In genomic region chr12:26269554-26270284, GRCh38 we compare ENCODE assay signal across 16 cellular contexts.
A peak's percentile ranks its signal among the peaks of the same experiment; 100 is the strongest.
DNase-seq lines count a peak whose midpoint lies in the region; ATAC-seq and TF ChIP-seq lines count a peak whose summit lies in the region.
"Had no signal": no experiment of that assay in that cellular context is flagged by ENCODE, and none has a peak within 500 bp of the region (broad histone marks: within the 10 kb centered on the region; RNA-seq: fewer than 3 reads in every experiment).

No MANE protein-coding gene starts in this region.

- intact Hi-C loops in Calu3 (cut with micrococcal nuclease; ENCODE audit: unreplicated experiment) = loop anchor here (5.0 kb wide), 1 partner anchor 133 kb away; no protein-coding TSS in a partner anchor
- intact Hi-C loops in Panc1 (cut with micrococcal nuclease; ENCODE audit: unreplicated experiment) = loop anchor here (5.0 kb wide), 1 partner anchor 72 kb away; the partner anchor contains the start of gene SSPN
- intact Hi-C loops in left ventricle myocardium superior (cut with micrococcal nuclease) = no loop called here

- H3K4me2 ChIP-seq in neural progenitor cell = no peak overlapping the region
- H3K4me2 ChIP-seq: PC-9 had no signal

- no peaks in the 10 kb centered on the region for H3K9me3 Mint-ChIP-seq in Calu3 (ENCODE audit: low read depth, unreplicated experiment)
- H3K9me3 Mint-ChIP-seq in neural progenitor cell = no peaks in the 10 kb centered on the region
- H3K9me3 Mint-ChIP-seq: CD4-positive, CD25-positive, alpha-beta regulatory T cell; IgD-negative memory B cell had no signal

- peaks cover 27% of the 10 kb centered on the region for H3K36me3 Mint-ChIP-seq in Calu3 (ENCODE audit: insufficient read depth, unreplicated experiment)
- no peaks in the 10 kb centered on the region for H3K36me3 Mint-ChIP-seq in neural progenitor cell
- H3K36me3 Mint-ChIP-seq: CD4-positive, CD25-positive, alpha-beta regulatory T cell had no signal

- ATAC-seq in Panc1 (no peak), left ventricle myocardium superior (peak; percentile 61), HG03442 (IDR thresholded peaks at IDR 0.05; ENCODE audit: unreplicated experiment) (no peak)

- CTCF ChIA-PET in Calu3 (lab: Charles Lee) (interaction anchor here (1.0 to 1.8 kb wide), 2 partner anchors 9 to 30 kb away, joined by 3 to 7 read pairs; no protein-coding TSS in a partner anchor), Panc1 (lab: Charles Lee) (no interaction called here)

- no peak overlapping the region for H2AFZ ChIP-seq in neural progenitor cell (replicated peaks)
- H2AFZ ChIP-seq: PC-9 had no signal

- no peaks in the 10 kb centered on the region for H3K36me3 ChIP-seq in Panc1 (ENCODE audit: control insufficient read depth, insufficient read depth, low read length)
- no peaks in the 10 kb centered on the region for H3K36me3 ChIP-seq in neural progenitor cell

- H3K27ac ChIP-seq in Panc1 (ENCODE audit: low read length) (peak overlapping the region; percentile 98), neural progenitor cell (no peak overlapping the region)
- H3K27ac ChIP-seq: PC-9 had no signal

- no peaks in the 10 kb centered on the region for H3K27me3 Mint-ChIP-seq in Calu3 (ENCODE audit: unreplicated experiment)
- H3K27me3 Mint-ChIP-seq in neural progenitor cell (ENCODE audit: insufficient read depth, low read depth) = peaks cover 4% of the 10 kb centered on the region
- H3K27me3 Mint-ChIP-seq: CD4-positive, CD25-positive, alpha-beta regulatory T cell; IgD-negative memory B cell had no signal

- H3K9me3 ChIP-seq in Panc1 (ENCODE audit: control insufficient read depth, insufficient read depth, low read depth, low read length) = peaks cover 8% of the 10 kb centered on the region; the same call in 1 of the 2 replicates
- no peaks in the 10 kb centered on the region for H3K9me3 ChIP-seq in neural progenitor cell (ENCODE audit: low read depth)

- in situ Hi-C loops in Panc1 (cut with HindIII; ENCODE audit: low pct_unique_long_range_greater_than_20kb, low sequenced_read_pairs) = no loop called here

- no peak overlapping the region for H3K9ac ChIP-seq in neural progenitor cell

- no TSS peak for BruUV-seq in Calu3 (replicated peaks; lab: Mats Ljungman, UMichigan)
- BruUV-seq in Panc1 (replicated peaks; lab: Mats Ljungman, UMichigan) = no TSS peak

- no peaks in the 10 kb centered on the region for H3K79me2 ChIP-seq in neural progenitor cell (ENCODE audit: low read depth)

- H3F3A ChIP-seq in neural progenitor cell (ENCODE audit: low read depth) = no peaks in the 10 kb centered on the region

- H4K20me1 ChIP-seq in neural progenitor cell (ENCODE audit: low read depth) = no peaks in the 10 kb centered on the region

- H3K4me3 ChIP-seq in Panc1 (ENCODE audit: low read depth in 2 of 2, low read length in 2 of 2) (no peak overlapping the region), skeletal muscle cell (ENCODE audit: low read depth, low read length) (no peak overlapping the region), neural progenitor cell (no peak overlapping the region)
- H3K4me3 ChIP-seq: PC-9 had no signal

- peaks cover 42% of the 10 kb centered on the region for H3K4me1 ChIP-seq in Panc1 (ENCODE audit: control insufficient read depth, insufficient read depth, low read length)
- H3K4me1 ChIP-seq in neural progenitor cell = peaks cover 5% of the 10 kb centered on the region

- POLR2A ChIA-PET in Panc1 (lab: Charles Lee) = interaction anchor here (0.6 to 1.1 kb wide), 2 partner anchors 145 to 244 kb away, joined by 3 to 8 read pairs; partner anchors contain the start of gene BHLHE41

- peaks cover 46% of the 10 kb centered on the region for H3K4me1 Mint-ChIP-seq in Calu3 (ENCODE audit: low read depth, unreplicated experiment)
- peaks cover 12% of the 10 kb centered on the region for H3K4me1 Mint-ChIP-seq in neural progenitor cell

- DNase-seq in Calu3 (no peak), Panc1 (ENCODE audit: low read depth, low spot score) (no peak), left ventricle myocardium superior (no peak), skeletal muscle cell (ENCODE audit: low read depth) (peak; percentile 52), neural progenitor cell (ENCODE audit: low spot score) (no peak), middle frontal gyrus (ENCODE audit: extremely low spot score, low spot score) (no peak)
- DNase-seq: AML-193; CD4-positive, CD25-positive, alpha-beta regulatory T cell; NCI-H1436 treated with DMSO at 0.1 percent for 48 hours; NCI-H2081; NCI-H2227 treated with DMSO at 0.1 percent for 48 hours; NCI-H524 treated with DMSO at 0.1 percent for 48 hours; PC-9; SHP77 had no signal

- H3K27ac Mint-ChIP-seq in Calu3 (ENCODE audit: unreplicated experiment) (peak overlapping the region; percentile 70), neural progenitor cell (no peak overlapping the region)
- H3K27ac Mint-ChIP-seq: CD4-positive, CD25-positive, alpha-beta regulatory T cell; IgD-negative memory B cell had no signal

- H3K4me3 Mint-ChIP-seq in Calu3 (ENCODE audit: low read depth, unreplicated experiment) = no peak overlapping the region
- no peak overlapping the region for H3K4me3 Mint-ChIP-seq in neural progenitor cell
- H3K4me3 Mint-ChIP-seq: CD4-positive, CD25-positive, alpha-beta regulatory T cell; IgD-negative memory B cell had no signal

- no peak for TF ChIP-seq CTCF in Calu3 (IDR thresholded peaks at IDR 0.05; ENCODE audit: unreplicated experiment)
- TF ChIP-seq CTCF in Panc1 (IDR thresholded peaks at IDR 0.05) = no peak
- TF ChIP-seq CTCF in neural progenitor cell (IDR thresholded peaks at IDR 0.05) = no peak

- H3K27me3 ChIP-seq in Panc1 (ENCODE audit: control insufficient read depth, insufficient read depth, low read length) (no peaks in the 10 kb centered on the region), neural progenitor cell (no peaks in the 10 kb centered on the region)
